In the genomic region with DNA sequence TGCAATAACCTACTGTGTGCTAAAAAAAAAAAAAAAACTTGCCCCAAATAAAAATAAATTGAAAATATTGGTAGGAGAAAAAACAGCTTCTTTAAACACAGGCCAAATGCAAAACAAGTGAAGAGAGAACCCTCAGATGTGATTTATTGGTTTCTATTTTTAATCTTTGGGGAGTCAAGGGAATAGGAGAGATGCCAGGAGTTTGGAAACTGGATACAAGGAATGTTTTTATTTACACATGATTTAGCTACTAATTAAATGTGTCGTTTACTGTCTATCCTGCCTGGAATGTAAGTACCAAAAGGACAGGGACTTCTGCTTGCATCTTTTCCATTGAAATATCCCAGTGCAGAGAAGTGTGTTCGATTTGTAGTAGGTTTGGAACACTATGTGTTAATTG, we compare ENCODE assay signal across 17 cellular contexts.
DNase-seq lines count a peak whose midpoint lies in the region; ATAC-seq and TF ChIP-seq lines count a peak whose summit lies in the region.
"Had no signal": no experiment of that assay in that cellular context is flagged by ENCODE, and none has a peak within 500 bp of the region (broad histone marks: within the 10 kb centered on the region; RNA-seq: fewer than 3 reads in every experiment).

No MANE protein-coding gene starts in this region.

- TF ChIP-seq CTCF in cardiac muscle cell (IDR thresholded peaks at IDR 0.05; ENCODE audit: low read depth, low read length) (no peak), left ventricle myocardium inferior (IDR thresholded peaks at IDR 0.05; ENCODE audit: borderline replicate concordance) (no peak), RWPE2 (IDR thresholded peaks at IDR 0.05; ENCODE audit: poor library complexity, severe bottlenecking) (no peak)
- TF ChIP-seq CTCF in activated CD8-positive, alpha-beta T cell treated with anti-CD3 and anti-CD28 coated beads for 36 hours (IDR thresholded peaks at IDR 0.05), result no peak

- no peak for DNase-seq in cardiac muscle cell (ENCODE audit: low read depth in 1 of 2, low spot score in 1 of 2)
- no peak for DNase-seq in left ventricle myocardium inferior
- no peak for DNase-seq in RWPE2 (ENCODE audit: low spot score)
- peak; percentile 74 for DNase-seq in left kidney (ENCODE audit: low read depth, low spot score)
- no peak for DNase-seq in activated CD8-positive, alpha-beta T cell treated with anti-CD3 and anti-CD28 coated beads for 36 hours
- no peak for DNase-seq in SKM-1 (lab: John Stamatoyannopoulos, UW; ENCODE audit: unreplicated experiment)
- DNase-seq: Calu3; CD8-positive, alpha-beta T cell; HFFc6; NCI-H1694 treated with DMSO at 0.1 percent for 48 hours; NCI-H446 treated with DMSO at 0.1 percent for 48 hours; OCI-M1; SHP77 had no signal

- ATAC-seq in RWPE2 (ENCODE audit: low read depth), result no peak; the same call in 2 of the 3 replicates
- no peak for ATAC-seq in HG03097 (IDR thresholded peaks at IDR 0.05; ENCODE audit: low FRiP score, unreplicated experiment)
- ATAC-seq in activated CD8-positive, alpha-beta T cell treated with anti-CD3 and anti-CD28 coated beads for 36 hours, result no peak
- ATAC-seq: CD8-positive, alpha-beta T cell had no signal

- intact Hi-C loops in left ventricle myocardium inferior (cut with micrococcal nuclease), result loop anchor here (10.0 kb wide), 1 partner anchor 614 kb away; no protein-coding TSS in a partner anchor
- intact Hi-C loops in activated CD8-positive, alpha-beta T cell treated with anti-CD3 and anti-CD28 coated beads for 36 hours (cut with micrococcal nuclease), result no loop called here

- POLR2A ChIA-PET in activated CD8-positive, alpha-beta T cell treated with anti-CD3 and anti-CD28 coated beads for 36 hours (lab: Charles Lee), result no interaction called here

- peaks cover 40% of the 10 kb centered on the region for H3K4me1 ChIP-seq in cardiac muscle cell (ENCODE audit: low read depth)
- H3K4me1 ChIP-seq in left ventricle myocardium inferior, result no peaks in the 10 kb centered on the region
- peaks cover 10% of the 10 kb centered on the region for H3K4me1 ChIP-seq in RWPE2 (ENCODE audit: insufficient read depth, poor library complexity, severe bottlenecking)

- peaks cover 4% of the 10 kb centered on the region for H3K27me3 Mint-ChIP-seq in activated CD8-positive, alpha-beta T cell treated with anti-CD3 and anti-CD28 coated beads for 36 hours

- no peaks in the 10 kb centered on the region for H3K9me3 ChIP-seq in cardiac muscle cell (ENCODE audit: low read depth)
- H3K9me3 ChIP-seq in left ventricle myocardium inferior (replicated peaks), result peaks cover 12% of the 10 kb centered on the region
- H3K9me3 ChIP-seq in RWPE2 (ENCODE audit: severe bottlenecking), result no peaks in the 10 kb centered on the region

- H3K27me3 ChIP-seq in cardiac muscle cell (no peaks in the 10 kb centered on the region), left ventricle myocardium inferior (ENCODE audit: low read depth) (peaks cover 4% of the 10 kb centered on the region), RWPE2 (ENCODE audit: insufficient read depth, poor library complexity, severe bottlenecking) (no peaks in the 10 kb centered on the region)
- H3K27me3 ChIP-seq: BLaER1 treated with 17β-estradiol and CSF1 and Interleukin-3, amounts not matched to agents 10 nM and 100 nM had no signal

- CTCF ChIA-PET in activated CD8-positive, alpha-beta T cell treated with anti-CD3 and anti-CD28 coated beads for 36 hours (lab: Charles Lee), result no interaction called here

- no peaks in the 10 kb centered on the region for H3K4me1 Mint-ChIP-seq in activated CD8-positive, alpha-beta T cell treated with anti-CD3 and anti-CD28 coated beads for 36 hours (ENCODE audit: low read depth)

- H3K4me3 ChIP-seq in cardiac muscle cell, result no peak overlapping the region
- no peak overlapping the region for H3K4me3 ChIP-seq in left ventricle myocardium inferior
- no peak overlapping the region for H3K4me3 ChIP-seq in RWPE2 (ENCODE audit: severe bottlenecking)
- H3K4me3 ChIP-seq: BLaER1 treated with 17β-estradiol and CSF1 and Interleukin-3, amounts not matched to agents 10 nM and 100 nM; SK-N-MC had no signal

- no peaks in the 10 kb centered on the region for H3K36me3 Mint-ChIP-seq in activated CD8-positive, alpha-beta T cell treated with anti-CD3 and anti-CD28 coated beads for 36 hours (ENCODE audit: low read depth)
- H3K36me3 Mint-ChIP-seq: CD8-positive, alpha-beta T cell had no signal

- H3K27ac Mint-ChIP-seq in activated CD8-positive, alpha-beta T cell treated with anti-CD3 and anti-CD28 coated beads for 36 hours, result no peak overlapping the region
- H3K27ac Mint-ChIP-seq: CD8-positive, alpha-beta T cell; HFFc6 had no signal

- H3K27ac ChIP-seq in cardiac muscle cell (peak overlapping the region; percentile 73), left ventricle myocardium inferior (replicated peaks) (no peak overlapping the region), RWPE2 (ENCODE audit: poor library complexity, severe bottlenecking) (peak overlapping the region; percentile 57)
- H3K27ac ChIP-seq: BLaER1 treated with 17β-estradiol and CSF1 and Interleukin-3, amounts not matched to agents 10 nM and 100 nM; KMS-11; SK-N-MC had no signal

- peaks cover 6% of the 10 kb centered on the region for H3K9me3 Mint-ChIP-seq in activated CD8-positive, alpha-beta T cell treated with anti-CD3 and anti-CD28 coated beads for 36 hours
- H3K9me3 Mint-ChIP-seq: HFFc6 had no signal

- H3K36me3 ChIP-seq in cardiac muscle cell (no peaks in the 10 kb centered on the region), left ventricle myocardium inferior (no peaks in the 10 kb centered on the region), RWPE2 (ENCODE audit: low read depth) (no peaks in the 10 kb centered on the region)
- H3K36me3 ChIP-seq: BLaER1 treated with 17β-estradiol and CSF1 and Interleukin-3, amounts not matched to agents 10 nM and 100 nM had no signal

- H3K4me3 Mint-ChIP-seq in activated CD8-positive, alpha-beta T cell treated with anti-CD3 and anti-CD28 coated beads for 36 hours, result no peak overlapping the region
- H3K4me3 Mint-ChIP-seq: CD8-positive, alpha-beta T cell; HFFc6 had no signal
